ENCODE assay signal across 8 cellular contexts in the genomic region with DNA sequence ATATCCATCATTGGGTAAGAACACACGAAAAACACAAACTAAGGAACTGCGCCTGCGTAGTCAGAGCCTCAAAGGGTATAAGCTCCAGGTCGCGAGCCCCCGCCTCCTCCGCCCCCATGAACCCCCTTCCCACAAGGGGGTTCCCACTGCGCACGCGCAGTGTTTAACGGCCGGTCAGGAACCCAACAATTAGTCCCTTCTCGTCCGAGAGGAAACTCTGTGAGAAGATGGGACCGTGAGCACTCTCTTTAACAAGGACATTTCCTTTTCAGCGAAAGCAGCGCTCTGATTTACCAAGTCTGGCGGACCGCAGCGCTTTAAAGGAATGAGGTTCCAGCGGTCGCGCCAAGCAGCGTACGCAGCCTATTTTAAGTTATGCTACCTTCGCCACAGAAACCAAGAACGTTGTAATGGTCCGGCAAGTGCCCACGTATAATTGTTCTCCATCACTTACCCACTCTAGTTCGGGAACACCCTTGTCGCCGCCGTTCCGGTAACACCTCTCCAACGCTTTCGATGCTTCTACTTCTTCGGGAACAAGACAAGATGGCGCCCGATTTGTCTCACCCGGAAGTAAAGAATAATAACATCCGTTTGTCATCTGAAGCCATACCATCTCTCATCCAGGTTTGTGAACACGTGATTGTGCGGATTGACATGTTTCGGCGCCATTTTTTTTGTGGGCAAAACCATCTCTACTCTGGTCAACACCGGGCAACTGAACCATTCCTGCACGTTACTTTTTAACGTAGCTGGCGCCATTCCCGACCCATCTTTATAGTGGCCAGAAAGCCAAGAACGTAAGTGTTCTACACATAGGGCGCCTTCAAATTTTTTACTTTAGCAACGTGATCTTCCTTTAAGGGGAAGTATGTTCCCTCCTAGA. TPM values are rescaled to one million over a fixed set of nuclear protein-coding genes. Genes with fewer than 3 reads are reported as not detected.
DNase-seq lines count a peak whose midpoint lies in the region; ATAC-seq lines count a peak whose summit lies in the region.

A gene with protein sequence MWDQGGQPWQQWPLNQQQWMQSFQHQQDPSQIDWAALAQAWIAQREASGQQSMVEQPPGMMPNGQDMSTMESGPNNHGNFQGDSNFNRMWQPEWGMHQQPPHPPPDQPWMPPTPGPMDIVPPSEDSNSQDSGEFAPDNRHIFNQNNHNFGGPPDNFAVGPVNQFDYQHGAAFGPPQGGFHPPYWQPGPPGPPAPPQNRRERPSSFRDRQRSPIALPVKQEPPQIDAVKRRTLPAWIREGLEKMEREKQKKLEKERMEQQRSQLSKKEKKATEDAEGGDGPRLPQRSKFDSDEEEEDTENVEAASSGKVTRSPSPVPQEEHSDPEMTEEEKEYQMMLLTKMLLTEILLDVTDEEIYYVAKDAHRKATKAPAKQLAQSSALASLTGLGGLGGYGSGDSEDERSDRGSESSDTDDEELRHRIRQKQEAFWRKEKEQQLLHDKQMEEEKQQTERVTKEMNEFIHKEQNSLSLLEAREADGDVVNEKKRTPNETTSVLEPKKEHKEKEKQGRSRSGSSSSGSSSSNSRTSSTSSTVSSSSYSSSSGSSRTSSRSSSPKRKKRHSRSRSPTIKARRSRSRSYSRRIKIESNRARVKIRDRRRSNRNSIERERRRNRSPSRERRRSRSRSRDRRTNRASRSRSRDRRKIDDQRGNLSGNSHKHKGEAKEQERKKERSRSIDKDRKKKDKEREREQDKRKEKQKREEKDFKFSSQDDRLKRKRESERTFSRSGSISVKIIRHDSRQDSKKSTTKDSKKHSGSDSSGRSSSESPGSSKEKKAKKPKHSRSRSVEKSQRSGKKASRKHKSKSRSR (minus strand): TSS at position 548 of the 886 bp plus-strand sequence. CDS start 10,649 bp downstream, outside the sequence.

- peak; percentile 81 for ATAC-seq in GM21360 (IDR thresholded peaks at IDR 0.05; ENCODE audit: unreplicated experiment)
- peak; percentile 82 for ATAC-seq in effector memory CD8-positive, alpha-beta T cell (replicated peaks)

- peaks cover 43 to 65% of the 10 kb centered on the region in 2 donors for H3K4me1 Mint-ChIP-seq in effector memory CD8-positive, alpha-beta T cell (ENCODE audit: low read depth in 2 of 2)

- H3K4me3 Mint-ChIP-seq in effector memory CD8-positive, alpha-beta T cell: peak within 1 kb of the TSS; percentile 92

- H3K27ac Mint-ChIP-seq in effector memory CD8-positive, alpha-beta T cell: peak within 1 kb of the TSS; percentile 97 to 99

- H3K27me3 Mint-ChIP-seq in effector memory CD8-positive, alpha-beta T cell: no peaks in the 10 kb centered on the region

- H3K9me3 Mint-ChIP-seq in effector memory CD8-positive, alpha-beta T cell: no peaks in the 10 kb centered on the region

- DNase-seq in COLO668 (lab: John Stamatoyannopoulos, UW; ENCODE audit: unreplicated experiment) (peak; percentile 79), HT1080 (ENCODE audit: low read depth) (peak; percentile 96), NOMO-1 treated with DMSO at 0.1 percent for 48 hours (lab: John Stamatoyannopoulos, UW; ENCODE audit: unreplicated experiment) (peak; percentile 98), medulla oblongata (ENCODE audit: extremely low spot score) (peak; percentile 100)
- DNase-seq in activated CD8-positive, alpha-beta memory T cell treated with anti-CD3 and anti-CD28 coated beads for 4 hours (ENCODE audit: low read depth in 2 of 2): peak; percentile 78 to 82
- peak; percentile 85 to 88 (median 86) for DNase-seq in effector memory CD8-positive, alpha-beta T cell
- DNase-seq in stimulated activated CD8-positive, alpha-beta memory T cell treated with anti-CD3 and anti-CD28 coated beads, Interleukin-12 subunit alpha, Interleukin-12 subunit beta, amount 100 ng/mL, for 1 hour (ENCODE audit: low read depth): peak; percentile 82

- peaks cover 33% of the 10 kb centered on the region for H3K36me3 Mint-ChIP-seq in effector memory CD8-positive, alpha-beta T cell (ENCODE audit: insufficient read depth)

RNA-seq across cellular contexts. Expression of the gene that starts here (rescaled TPM):
- total RNA-seq in HT1080 (2014; rRNA removed; shearing (Covaris generic)): 28.6 and 34.3 TPM in 2 replicates
- 28.1 and 32.6 TPM in 2 replicates for polyA plus RNA-seq in HT1080 (2015; cell fraction: cytosol; rRNA removed)
- 522 and 599 TPM in 2 replicates for polyA plus RNA-seq in HT1080 (2015; cell fraction: nucleus; rRNA removed)

Comparison
In these comparisons a context has a peak if more than half of its experiments do, and no peak if none do; other contexts are left out.
1. Peak in every context shown above with its lines: DNase-seq and ATAC-seq.